24 cellular contexts compared by ENCODE assay signal in the genomic region with DNA sequence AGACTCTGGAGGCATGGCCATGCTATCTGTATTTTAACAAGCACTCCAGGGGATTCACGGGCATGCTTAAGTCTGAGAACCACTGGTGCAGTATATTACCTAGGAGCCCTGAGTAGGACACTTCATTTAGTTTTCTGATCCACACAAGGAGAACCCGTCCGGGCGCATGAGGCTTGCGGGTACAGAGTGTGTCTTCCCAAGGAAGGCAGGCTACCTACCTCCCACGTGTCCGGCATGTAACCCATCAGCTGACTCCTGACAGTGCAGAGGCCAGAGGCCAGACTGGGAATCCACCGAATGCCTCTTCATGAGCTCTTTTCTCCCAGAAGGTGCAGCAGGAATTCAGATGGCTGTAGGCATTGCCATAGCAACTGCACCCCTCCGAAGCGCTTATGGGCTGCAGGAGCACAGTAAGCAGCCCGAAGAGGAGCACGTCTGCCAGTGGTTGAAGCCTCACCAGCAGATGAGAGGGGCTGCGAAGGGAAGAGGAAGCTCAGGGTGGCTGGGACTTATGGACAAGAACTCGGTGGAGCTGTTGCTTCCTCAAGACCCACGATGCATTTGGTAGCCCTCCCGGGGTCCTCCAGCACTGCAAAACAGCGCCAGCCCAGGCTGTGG. TPM values are rescaled to one million over a fixed set of nuclear protein-coding genes. Genes with fewer than 3 reads are reported as not detected.
A peak's percentile ranks its signal among the peaks of the same experiment; 100 is the strongest.
DNase-seq lines count a peak whose midpoint lies in the region; ATAC-seq and TF ChIP-seq lines count a peak whose summit lies in the region.
"Had no signal": no experiment of that assay in that cellular context is flagged by ENCODE, and none has a peak within 500 bp of the region (broad histone marks: within the 10 kb centered on the region; RNA-seq: fewer than 3 reads in every experiment).

No MANE protein-coding gene starts in this region.

- no peaks in the 10 kb centered on the region for H3K79me2 ChIP-seq in H9 (ENCODE audit: insufficient read depth, low read length)
- no peaks in the 10 kb centered on the region for H3K79me2 ChIP-seq in OCI-LY7 (ENCODE audit: insufficient read depth, low read depth, low read length)

- peak; percentile 4 for DNase-seq in activated CD4-positive, alpha-beta T cell treated with anti-CD3 and anti-CD28 coated beads for 36 hours
- no peak for DNase-seq in activated CD4-positive, alpha-beta T cell treated with anti-CD3 and anti-CD28 coated beads for 48 hours
- peak; percentile 25 for DNase-seq in H9
- peak; percentile 63 for DNase-seq in chondrocyte (ENCODE audit: low spot score)
- DNase-seq in spleen = peak; percentile 59
- no peak for DNase-seq in OCI-LY7 (ENCODE audit: low spot score)
- DNase-seq: 8988T; activated CD4-positive, alpha-beta T cell treated with anti-CD3 and anti-CD28 coated beads, Interleukin-2, amount 50 U/mL, for 48 hours; activated naive CD4-positive, alpha-beta T cell treated with anti-CD3 and anti-CD28 coated beads for 36 hours; activated T-cell treated with anti-CD3 and anti-CD28 coated beads, Interleukin-2, amount 50 U/mL, for 1 hour; CD8-positive, alpha-beta memory T cell; GF-D8; midbrain; NCI-H1048; NCI-H187 treated with DMSO at 0.1 percent for 48 hours; NCI-H526 treated with DMSO at 0.1 percent for 48 hours; stimulated activated CD4-positive, alpha-beta T cell treated with anti-CD3 and anti-CD28 coated beads, Interleukin-4, amount 100 ng/mL, for 4 hours had no signal

- H3K27ac ChIP-seq in H9 (ENCODE audit: insufficient read length, low read depth, low read length) = no peak overlapping the region
- H3K27ac ChIP-seq in spleen = no peak overlapping the region
- H3K27ac ChIP-seq in OCI-LY7 (ENCODE audit: low read depth, low read length, poor library complexity, severe bottlenecking) = no peak overlapping the region
- H3K27ac ChIP-seq: cardiac muscle cell, SK-N-MC, tibial nerve, VCaP had no signal

- H3K27ac Mint-ChIP-seq in activated CD4-positive, alpha-beta T cell treated with anti-CD3 and anti-CD28 coated beads for 36 hours = no peak overlapping the region
- H3K27ac Mint-ChIP-seq in H9 (no peak overlapping the region), chondrocyte (ENCODE audit: unreplicated experiment) (no peak overlapping the region)

- WGBS in H9 (ENCODE audit: extremely low coverage, insufficient read length, low lambda C conversion rate) = no CpG with 5 or more reads among the region's 17 CpGs
- WGBS in spleen, 5 donors = 82 to 86% (median 83%) methylated on average over 16 to 17 of the region's 17 CpGs

- H3K56ac ChIP-seq in H9 (ENCODE audit: insufficient read length, low read depth, low read length) = no peak overlapping the region

- peaks cover 49% of the 10 kb centered on the region for H3K4me1 Mint-ChIP-seq in activated CD4-positive, alpha-beta T cell treated with anti-CD3 and anti-CD28 coated beads for 36 hours
- H3K4me1 Mint-ChIP-seq in H9 (peaks cover 28 to 39% of the 10 kb centered on the region in 2 experiments), chondrocyte (ENCODE audit: low read depth) (peaks cover 9% of the 10 kb centered on the region)

- no peaks in the 10 kb centered on the region for H4K20me1 ChIP-seq in H9 (ENCODE audit: control insufficient read depth, insufficient read depth, insufficient read length)
- H4K20me1 ChIP-seq in OCI-LY7 (ENCODE audit: insufficient read depth, low read length) = no peaks in the 10 kb centered on the region

- H3K4me3 ChIP-seq in spleen (no peak overlapping the region), OCI-LY7 (ENCODE audit: low read depth, low read length, poor library complexity, severe bottlenecking) (no peak overlapping the region)
- H3K4me3 ChIP-seq: cardiac muscle cell, tibial nerve had no signal

- H3K4me2 ChIP-seq in H9 (ENCODE audit: insufficient read depth, insufficient read length, low read length) (no peak overlapping the region), OCI-LY7 (ENCODE audit: low read length) (no peak overlapping the region)

- H3K9me2 ChIP-seq in OCI-LY7 (ENCODE audit: insufficient read depth, low read length) = no peaks in the 10 kb centered on the region

- CTCF ChIA-PET in activated CD4-positive, alpha-beta T cell treated with anti-CD3 and anti-CD28 coated beads for 36 hours (lab: Charles Lee) = interaction anchor here (0.6 to 7.9 kb wide), 19 partner anchors 7 to 186 kb away, joined by 3 to 105 read pairs (median 4); a partner anchor contains a TSS
- CTCF ChIA-PET in OCI-LY7 (lab: Charles Lee; ENCODE audit: unreplicated experiment) = interaction anchor here (0.7 to 2.6 kb wide), 3 partner anchors 11 to 16 kb away, joined by 3 to 17 read pairs (median 8); no protein-coding TSS in a partner anchor

- no peak overlapping the region for H2BK20ac ChIP-seq in H9 (ENCODE audit: low read depth, low read length, poor library complexity, severe bottlenecking)

- H3K23ac ChIP-seq in H9 (ENCODE audit: insufficient read length, low read depth, low read length) = no peak overlapping the region

- no peak overlapping the region for H4K8ac ChIP-seq in H9 (replicated peaks; ENCODE audit: insufficient read length, low read depth, low read length)

- no peak overlapping the region for H3K4ac ChIP-seq in H9 (ENCODE audit: low read depth, low read length)

- no peaks in the 10 kb centered on the region; the same call in 1 of the 2 replicates for H3K27me3 ChIP-seq in H9 (ENCODE audit: insufficient read depth, low read length)
- H3K27me3 ChIP-seq in spleen (replicated peaks in 1 of 7) = no peaks in the 10 kb centered on the region
- H3K27me3 ChIP-seq: cardiac muscle cell, tibial nerve had no signal

- H3K18ac ChIP-seq in H9 (ENCODE audit: insufficient read length, low read depth, low read length) = no peak overlapping the region

- no peak overlapping the region for H3T11ph ChIP-seq in H9 (ENCODE audit: low read length)

- H3K36me3 ChIP-seq in spleen (no peaks in the 10 kb centered on the region), OCI-LY7 (ENCODE audit: insufficient read depth, low read length) (no peaks in the 10 kb centered on the region)
- H3K36me3 ChIP-seq: cardiac muscle cell, tibial nerve had no signal

- no peak overlapping the region for H3K4me3 Mint-ChIP-seq in activated CD4-positive, alpha-beta T cell treated with anti-CD3 and anti-CD28 coated beads for 36 hours
- H3K4me3 Mint-ChIP-seq in H9 (no peak overlapping the region), chondrocyte (ENCODE audit: unreplicated experiment) (no peak overlapping the region)

- H2BK5ac ChIP-seq in H9 (ENCODE audit: insufficient read length, low read length) = no peak overlapping the region

- H2BK120ac ChIP-seq in H9 (ENCODE audit: low read depth, low read length, poor library complexity, severe bottlenecking) = no peak overlapping the region

- no peak overlapping the region for H3K9ac ChIP-seq in H9 (ENCODE audit: extremely low read depth, insufficient read length, low read length)

- intact Hi-C loops in activated CD4-positive, alpha-beta T cell treated with anti-CD3 and anti-CD28 coated beads for 36 hours (cut with DNase I, micrococcal nuclease) = loop anchor here in 1 of 2 experiments (5.0 kb wide), 2 partner anchors 147 to 182 kb away; no protein-coding TSS in a partner anchor
- intact Hi-C loops in spleen (cut with DNase I; ENCODE audit: low total_unique reads) (no loop called here), OCI-LY7 (cut with micrococcal nuclease; ENCODE audit: unreplicated experiment) (loop anchor here (10.0 kb wide), 1 partner anchor 189 kb away; no protein-coding TSS in a partner anchor)

- H3K14ac ChIP-seq in H9 (ENCODE audit: insufficient read depth, low read length) = no peak overlapping the region

- no peaks in the 10 kb centered on the region for H3K9me3 Mint-ChIP-seq in activated CD4-positive, alpha-beta T cell treated with anti-CD3 and anti-CD28 coated beads for 36 hours (ENCODE audit: low read depth)
- H3K9me3 Mint-ChIP-seq in H9 (peaks cover 8 to 11% of the 10 kb centered on the region in 2 experiments; a peak in 4 of 5 replicates), chondrocyte (ENCODE audit: low read depth) (no peaks in the 10 kb centered on the region)

- no peaks in the 10 kb centered on the region for H3K4me1 ChIP-seq in H9 (ENCODE audit: insufficient read depth, low read length)
- H3K4me1 ChIP-seq in spleen = peaks cover 12 to 39% (median 25%) of the 10 kb centered on the region in 6 donors
- peaks cover 46% of the 10 kb centered on the region for H3K4me1 ChIP-seq in OCI-LY7 (ENCODE audit: insufficient read depth, low read length, poor library complexity, severe bottlenecking)

- no peak for TF ChIP-seq CTCF in H9 (conservative IDR thresholded peaks at IDR 0.05)
- no peak for TF ChIP-seq CTCF in chondrocyte (IDR thresholded peaks at IDR 0.05)
- TF ChIP-seq CTCF in spleen (IDR thresholded peaks at IDR 0.05 in 8 of 11, conservative IDR thresholded peaks at IDR 0.05 in 3 of 11) = no peak
- no peak for TF ChIP-seq CTCF in OCI-LY7 (conservative IDR thresholded peaks at IDR 0.05; ENCODE audit: low read length)

- no TSS peak for BruUV-seq in OCI-LY7 (replicated peaks; lab: Mats Ljungman, UMichigan)

- H3K9me3 ChIP-seq in H9 (ENCODE audit: control insufficient read depth, low read depth, low read length) (no peaks in the 10 kb centered on the region), spleen (peaks cover 0 to 5% (median 0%) of the 10 kb centered on the region in 8 donors), OCI-LY7 (ENCODE audit: low read length) (no peaks in the 10 kb centered on the region)
- H3K9me3 ChIP-seq: tibial nerve had no signal

- H2BK12ac ChIP-seq in H9 (ENCODE audit: insufficient read length, low read depth, low read length) = no peak overlapping the region

- H3K79me1 ChIP-seq in H9 (ENCODE audit: insufficient read depth, low read depth, low read length, poor library complexity, severe bottlenecking) = no peaks in the 10 kb centered on the region

- ATAC-seq in activated CD4-positive, alpha-beta T cell treated with anti-CD3 and anti-CD28 coated beads for 36 hours = no peak
- ATAC-seq in GM18511 (IDR thresholded peaks at IDR 0.05; ENCODE audit: unreplicated experiment) (no peak), HG03280 (IDR thresholded peaks at IDR 0.05; ENCODE audit: unreplicated experiment) (no peak)
- ATAC-seq: naive thymus-derived CD8-positive, alpha-beta T cell had no signal

- H2AFZ ChIP-seq in H9 (ENCODE audit: low read length) (no peak overlapping the region), OCI-LY7 (ENCODE audit: low read length) (no peak overlapping the region)

- H3K36me3 Mint-ChIP-seq in activated CD4-positive, alpha-beta T cell treated with anti-CD3 and anti-CD28 coated beads for 36 hours (ENCODE audit: low read depth) = no peaks in the 10 kb centered on the region
- peaks cover 7 to 11% (median 8%) of the 10 kb centered on the region in 3 experiments; a peak in 6 of 7 replicates for H3K36me3 Mint-ChIP-seq in H9 (ENCODE audit: insufficient read depth in 1 of 3, low read depth in 3 of 3)
- H3K36me3 Mint-ChIP-seq in chondrocyte (ENCODE audit: low read depth) = no peaks in the 10 kb centered on the region

- H2BK15ac ChIP-seq in H9 (ENCODE audit: low read depth, low read length) = no peak overlapping the region

- POLR2A ChIA-PET in activated CD4-positive, alpha-beta T cell treated with anti-CD3 and anti-CD28 coated beads for 36 hours (lab: Charles Lee) = interaction anchor here (0.6 to 2.3 kb wide), 2 partner anchors 13 to 35 kb away, joined by 3 to 10 read pairs; no protein-coding TSS in a partner anchor
- POLR2A ChIA-PET in OCI-LY7 (lab: Charles Lee) = interaction anchor here (0.6 to 2.0 kb wide), 7 partner anchors 10 to 190 kb away, joined by 3 to 12 read pairs (median 3); no protein-coding TSS in a partner anchor

- no peaks in the 10 kb centered on the region for H3K27me3 Mint-ChIP-seq in activated CD4-positive, alpha-beta T cell treated with anti-CD3 and anti-CD28 coated beads for 36 hours
- H3K27me3 Mint-ChIP-seq in H9 (ENCODE audit: low read depth) (peaks cover 44% of the 10 kb centered on the region), chondrocyte (ENCODE audit: low read depth) (no peaks in the 10 kb centered on the region)
- H3K27me3 Mint-ChIP-seq: CD8-positive, alpha-beta memory T cell; naive thymus-derived CD8-positive, alpha-beta T cell had no signal

- no peak overlapping the region for H4K5ac ChIP-seq in H9 (ENCODE audit: insufficient read length, low read depth, low read length)

- no peak overlapping the region for H2AK5ac ChIP-seq in H9 (ENCODE audit: insufficient read length, low read length)

- no peak for TF ChIP-seq POLR2A in spleen (IDR thresholded peaks at IDR 0.05)

- no peak overlapping the region for H4K91ac ChIP-seq in H9 (ENCODE audit: insufficient read length, low read depth, low read length)

- H3K23me2 ChIP-seq in H9 (ENCODE audit: insufficient read length, low read depth, low read length, poor library complexity, severe bottlenecking) = no peaks in the 10 kb centered on the region

RNA-seq across cellular contexts. Expression of a gene that starts 33.8 kb away (rescaled TPM):
- total RNA-seq in activated CD4-positive, alpha-beta T cell treated with anti-CD3 and anti-CD28 coated beads for 36 hours = 10 to 100 TPM; 62.3 to 76.2 TPM
- total RNA-seq in H9 (2021) (207 and 215 TPM in 2 replicates), chondrocyte (43.9 to 56.7 TPM (median 45.4 TPM) in 3 replicates), spleen (10 to 100 TPM; 28.4 to 64.6 (median 42.0) TPM), OCI-LY7 (2022) (7.2 and 7.3 TPM in 2 replicates)
- polyA plus RNA-seq in spleen = 10 to 100 TPM in 2 of 3 donors, 1 to 10 TPM in 1; 9.0 to 17.1 (median 10.5) TPM
- total RNA-seq in OCI-LY7 (2014; rRNA removed; shearing (Covaris generic)) = 2.6 and 2.8 TPM in 2 replicates

Comparison
In these comparisons a context has a peak if more than half of its experiments do, and no peak if none do; other contexts are left out.
1. DNase-seq: peak in activated CD4-positive, alpha-beta T cell treated with anti-CD3 and anti-CD28 coated beads for 36 hours (single experiment), H9 (single experiment), chondrocyte (single experiment) and spleen (single experiment); none in activated CD4-positive, alpha-beta T cell treated with anti-CD3 and anti-CD28 coated beads for 48 hours (single experiment) and OCI-LY7 (single experiment).